14 cellular contexts compared by ENCODE assay signal in the genomic region with DNA sequence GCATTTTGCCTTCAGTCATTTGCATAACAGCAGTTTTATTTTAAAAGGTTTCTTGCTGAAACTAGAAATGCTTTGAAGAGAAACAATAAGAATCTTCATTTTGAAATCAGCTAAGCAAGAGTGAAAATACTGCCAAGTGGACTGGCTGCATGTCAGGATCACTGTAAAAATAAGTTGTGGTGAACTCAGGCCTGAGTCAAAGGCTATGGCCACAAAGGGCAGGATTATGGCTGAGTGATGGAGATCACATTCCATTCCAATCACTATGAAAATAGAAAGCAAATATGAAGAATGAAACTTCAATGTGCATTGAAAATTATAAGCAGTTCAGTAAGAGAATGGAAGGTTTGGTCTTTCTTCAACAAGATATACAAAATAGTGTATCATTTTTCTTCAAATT.
A peak's percentile ranks its signal among the peaks of the same experiment; 100 is the strongest.
DNase-seq lines count a peak whose midpoint lies in the region; ATAC-seq and TF ChIP-seq lines count a peak whose summit lies in the region.
"Had no signal": no experiment of that assay in that cellular context is flagged by ENCODE, and none has a peak within 500 bp of the region (broad histone marks: within the 10 kb centered on the region; RNA-seq: fewer than 3 reads in every experiment).

No MANE protein-coding gene starts in this region.

- no TSS peak for BruUV-seq in PC-3 (replicated peaks; lab: Mats Ljungman, UMichigan)

- H3K4me2 ChIP-seq in PC-3 (ENCODE audit: low read length) (no peak overlapping the region), osteoblast (ENCODE audit: insufficient read depth, low read length) (peak overlapping the region; percentile 71)

- DNase-seq in BJ (ENCODE audit: low read depth) = peak; percentile 22
- DNase-seq in PC-3 = peak; percentile 33
- DNase-seq in epithelial cell of esophagus (ENCODE audit: low read depth) = peak; percentile 1
- DNase-seq in osteoblast (ENCODE audit: insufficient read length, low spot score, missing footprints) = no peak
- DNase-seq in activated effector memory CD4-positive, alpha-beta T cell treated with anti-CD3 and anti-CD28 coated beads, Interleukin-2, amount 50 U/mL, for 16 hours = no peak
- DNase-seq in substantia nigra (lab: John Stamatoyannopoulos, UW) = no peak
- DNase-seq in SIG-M5 treated with dmso at 0.1 percent for 504 hours (lab: John Stamatoyannopoulos, UW; ENCODE audit: unreplicated experiment) = no peak
- DNase-seq: activated T-cell treated with anti-CD3 and anti-CD28 coated beads, Interleukin-2, amount 50 U/mL, for 72 hours; NCI-H1417 treated with DMSO at 0.1 percent for 48 hours; stimulated activated CD4-positive, alpha-beta T cell treated with anti-CD3 and anti-CD28 coated beads, Interleukin-4, amount 100 ng/mL, for 1 hour; stimulated activated naive B cell treated with anti-CD40 and anti-IgM and Interleukin-4, amounts not matched to agents 10 μg/mL and 1 μg/mL and 100 μg/mL, for 72 hours had no signal

- H3K9me2 ChIP-seq in PC-3 (replicated peaks; ENCODE audit: low read length) = no peaks in the 10 kb centered on the region

- H3F3A ChIP-seq in PC-3 (ENCODE audit: low read length, unreplicated experiment) = no peaks in the 10 kb centered on the region

- H3K79me2 ChIP-seq in PC-3 (ENCODE audit: low read length) (no peaks in the 10 kb centered on the region), osteoblast (ENCODE audit: insufficient read depth, low read length) (no peaks in the 10 kb centered on the region)

- no peaks in the 10 kb centered on the region for H3K36me3 ChIP-seq in BJ (ENCODE audit: control insufficient read depth, insufficient read depth, low read length)
- no peaks in the 10 kb centered on the region for H3K36me3 ChIP-seq in PC-3 (ENCODE audit: low read depth, low read length)
- no peaks in the 10 kb centered on the region for H3K36me3 ChIP-seq in osteoblast (ENCODE audit: insufficient read depth, low read length)
- H3K36me3 ChIP-seq: cardiac muscle cell had no signal

- intact Hi-C loops in PC-3 (cut with micrococcal nuclease) = no loop called here

- ATAC-seq in PC-3 (peak; percentile 63), HG03039 (IDR thresholded peaks at IDR 0.05; ENCODE audit: unreplicated experiment) (no peak)
- ATAC-seq: activated T-cell treated with anti-CD3 and anti-CD28 coated beads, Interleukin-2, amount 50 U/mL, for 72 hours; stimulated activated naive B cell treated with anti-CD40 and anti-IgM and Interleukin-4, amounts not matched to agents 10 μg/mL and 1 μg/mL and 100 μg/mL, for 72 hours had no signal

- TF ChIP-seq CTCF in BJ (IDR thresholded peaks at IDR 0.05; ENCODE audit: insufficient read depth, low read depth, low read length) (no peak), PC-3 (conservative IDR thresholded peaks at IDR 0.05; ENCODE audit: low read depth, low read length) (no peak), epithelial cell of esophagus (IDR thresholded peaks at IDR 0.05; ENCODE audit: insufficient read depth, low read depth, low read length, missing control alignments) (no peak), osteoblast (IDR thresholded peaks at IDR 0.05; ENCODE audit: extremely low read depth, low read depth, low read length) (no peak)

- H2AFZ ChIP-seq in PC-3 (ENCODE audit: low read length) (no peak overlapping the region), osteoblast (ENCODE audit: low read length) (no peak overlapping the region)

- H3K9me3 ChIP-seq in PC-3 (ENCODE audit: low read length) (no peaks in the 10 kb centered on the region), osteoblast (ENCODE audit: low read depth, low read length) (no peaks in the 10 kb centered on the region)

- H3K9ac ChIP-seq in PC-3 (ENCODE audit: low read length) = no peak overlapping the region

- peaks cover 12% of the 10 kb centered on the region; the same call in 1 of the 2 replicates for H3K4me1 ChIP-seq in PC-3 (ENCODE audit: insufficient read depth, low read length)
- peaks cover 50% of the 10 kb centered on the region for H3K4me1 ChIP-seq in osteoblast (ENCODE audit: insufficient read depth, low read length)

- H4K20me1 ChIP-seq in PC-3 (ENCODE audit: low read length) = no peaks in the 10 kb centered on the region
- H4K20me1 ChIP-seq in osteoblast (ENCODE audit: insufficient read depth, low read length) = no peaks in the 10 kb centered on the region

- POLR2A ChIA-PET in BJ (lab: Charles Lee) = no interaction called here
- POLR2A ChIA-PET in PC-3 (lab: Charles Lee; ENCODE audit: unreplicated experiment) = no interaction called here

- CTCF ChIA-PET in BJ (lab: Yijun Ruan, JAX) (no interaction called here), PC-3 (lab: Charles Lee) (no interaction called here)

- H3K27ac ChIP-seq in PC-3 (ENCODE audit: low read length) = no peak overlapping the region
- H3K27ac ChIP-seq in osteoblast (ENCODE audit: low read depth, low read length) = peak overlapping the region; percentile 62
- H3K27ac ChIP-seq in substantia nigra (ENCODE audit: low read depth, low read length, poor library complexity, severe bottlenecking) = no peak overlapping the region
- H3K27ac ChIP-seq: C4-2B, cardiac muscle cell had no signal

- H3K27me3 ChIP-seq in BJ (ENCODE audit: control insufficient read depth, insufficient read depth, low read length) = no peaks in the 10 kb centered on the region
- no peaks in the 10 kb centered on the region for H3K27me3 ChIP-seq in PC-3 (ENCODE audit: low read length)
- no peaks in the 10 kb centered on the region for H3K27me3 ChIP-seq in osteoblast (ENCODE audit: insufficient read depth, low read length)
- H3K27me3 ChIP-seq: cardiac muscle cell had no signal

- no peak overlapping the region for H3K4me3 ChIP-seq in BJ (ENCODE audit: low read depth, low read length)
- H3K4me3 ChIP-seq in PC-3 (ENCODE audit: low read length) = no peak overlapping the region
- no peak overlapping the region for H3K4me3 ChIP-seq in epithelial cell of esophagus (ENCODE audit: low read length)
- peak overlapping the region; percentile 16 for H3K4me3 ChIP-seq in osteoblast (ENCODE audit: insufficient read depth, low read length)
- H3K4me3 ChIP-seq: cardiac muscle cell had no signal

Comparison
In these comparisons a context has a peak if more than half of its experiments do, and no peak if none do; other contexts are left out.
1. DNase-seq: peak in BJ (single experiment), PC-3 (single experiment) and epithelial cell of esophagus (single experiment); none in osteoblast (single experiment), activated effector memory CD4-positive, alpha-beta T cell treated with anti-CD3 and anti-CD28 coated beads, Interleukin-2, amount 50 U/mL, for 16 hours (single experiment), substantia nigra (0 of 49) and SIG-M5 treated with dmso at 0.1 percent for 504 hours (single experiment).